Comparison of ENCODE assay signal across 15 cellular contexts in genomic region chr3:126548556-126549466, GRCh38. TPM values are rescaled to one million over a fixed set of nuclear protein-coding genes. Genes with fewer than 3 reads are reported as not detected.
A peak's percentile ranks its signal among the peaks of the same experiment; 100 is the strongest.
DNase-seq lines count a peak whose midpoint lies in the region; ATAC-seq, FAIRE-seq and TF ChIP-seq lines count a peak whose summit lies in the region.
"Had no signal": no experiment of that assay in that cellular context is flagged by ENCODE, and none has a peak within 500 bp of the region (broad histone marks: within the 10 kb centered on the region; RNA-seq: fewer than 3 reads in every experiment).

No MANE protein-coding gene starts in this region.

- intact Hi-C loops in heart left ventricle (cut with DNase I) (no loop called here), cardiac septum (cut with DNase I) (no loop called here), HepG2 (cut with micrococcal nuclease; ENCODE audit: unreplicated experiment) (no loop called here), aorta (cut with DNase I) (no loop called here), mammary epithelial cell (cut with micrococcal nuclease) (no loop called here)

- no peak for TF ChIP-seq POLR2A in heart left ventricle (IDR thresholded peaks at IDR 0.05)
- TF ChIP-seq POLR2A in HepG2 (IDR thresholded peaks at IDR 0.05; ENCODE audit: insufficient read depth in 1 of 2, low read depth in 2 of 2, low read length in 2 of 2), result no peak

- in situ Hi-C loops in HepG2 (cut with HindIII; ENCODE audit: extremely low pct_ligation_motif_present, low pct_unique_long_range_greater_than_20kb) (no loop called here), mammary epithelial cell (cut with MboI; ENCODE audit: low sequenced_read_pairs in 2 of 2) (no loop called here)

- no peak overlapping the region for H3K4me3 ChIP-seq in heart left ventricle
- no peak overlapping the region for H3K4me3 ChIP-seq in HepG2 (replicated peaks in 1 of 3; ENCODE audit: insufficient read depth in 1 of 3, low read depth in 2 of 3, low read length in 3 of 3)
- H3K4me3 ChIP-seq in aorta (ENCODE audit: low read length in 2 of 2), result no peak overlapping the region
- no peak overlapping the region for H3K4me3 ChIP-seq in mammary epithelial cell (replicated peaks in 1 of 3; ENCODE audit: insufficient read depth in 1 of 3, low read depth in 2 of 3, low read length in 3 of 3)
- H3K4me3 ChIP-seq: skin epidermis, vagina had no signal

- peak overlapping the region; percentile 68 for H2AFZ ChIP-seq in HepG2 (ENCODE audit: low read length)
- H2AFZ ChIP-seq in mammary epithelial cell (ENCODE audit: low read depth, low read length), result no peak overlapping the region

- H3K4me1 Mint-ChIP-seq in activated CD8-positive, alpha-beta memory T cell treated with anti-CD3 and anti-CD28 coated beads, Interleukin-2, amount 10 ng/mL, durations not matched to agents 7 days and 5 days, result no peaks in the 10 kb centered on the region
- H3K4me1 Mint-ChIP-seq in activated T-helper 17 cell treated with anti-CD3 and anti-CD28 coated beads, Interleukin-2, amount 50 U/mL, for 72 hours, result no peaks in the 10 kb centered on the region

- BruUV-seq in HepG2 (replicated peaks; lab: Mats Ljungman, UMichigan) (no TSS peak), mammary epithelial cell (replicated peaks; lab: Mats Ljungman, UMichigan) (no TSS peak)

- H3K4me1 ChIP-seq in heart left ventricle (peaks cover 0 to 3% (median 0%) of the 10 kb centered on the region in 12 donors), HepG2 (ENCODE audit: insufficient read depth, low read length) (peaks cover 8% of the 10 kb centered on the region; the same call in 1 of the 2 replicates), aorta (ENCODE audit: control insufficient read depth in 1 of 2, insufficient read depth in 2 of 2, low read length in 2 of 2) (no peaks in the 10 kb centered on the region), mammary epithelial cell (ENCODE audit: insufficient read depth, low read length) (no peaks in the 10 kb centered on the region)
- H3K4me1 ChIP-seq: vagina had no signal

- dilution Hi-C loops in mammary epithelial cell (cut with HindIII; ENCODE audit: low sequenced_read_pairs), result no loop called here

- TF ChIP-seq EP300 in HepG2 (IDR thresholded peaks at IDR 0.05; ENCODE audit: low read depth in 2 of 2, low read length in 2 of 2) (no peak), HepG2 (CRISPR knock-in tag; IDR thresholded peaks at IDR 0.05; ENCODE audit: borderline replicate concordance) (no peak)

- H4K20me1 ChIP-seq in HepG2 (ENCODE audit: insufficient read depth, low read length) (no peaks in the 10 kb centered on the region), mammary epithelial cell (ENCODE audit: insufficient read depth, low read length) (no peaks in the 10 kb centered on the region)

- no peak overlapping the region for H3K27ac ChIP-seq in heart left ventricle
- no peak overlapping the region for H3K27ac ChIP-seq in HepG2 (ENCODE audit: extremely low read length, insufficient read depth, low read length)
- no peak overlapping the region for H3K27ac ChIP-seq in aorta (ENCODE audit: low read depth in 1 of 2, low read length in 2 of 2)
- H3K27ac ChIP-seq in mammary epithelial cell (ENCODE audit: insufficient read depth, low read depth, low read length), result no peak overlapping the region
- H3K27ac ChIP-seq: brain microvascular endothelial cell, skin epidermis, vagina had no signal

- H3K4me2 ChIP-seq in HepG2 (ENCODE audit: low read depth, low read length) (no peak overlapping the region), mammary epithelial cell (ENCODE audit: insufficient read depth, low read depth, low read length) (no peak overlapping the region)

- no peaks in the 10 kb centered on the region for H3K79me2 ChIP-seq in HepG2 (ENCODE audit: insufficient read depth, low read length)
- no peaks in the 10 kb centered on the region for H3K79me2 ChIP-seq in mammary epithelial cell (ENCODE audit: insufficient read depth, low read length)

- no peaks in the 10 kb centered on the region for H3K36me3 ChIP-seq in heart left ventricle
- no peaks in the 10 kb centered on the region for H3K36me3 ChIP-seq in HepG2 (replicated peaks in 1 of 2; ENCODE audit: control insufficient read depth in 1 of 2, insufficient read depth in 2 of 2, low read length in 2 of 2)
- no peaks in the 10 kb centered on the region for H3K36me3 ChIP-seq in aorta (ENCODE audit: control insufficient read depth in 1 of 2, insufficient read depth in 2 of 2, low read length in 1 of 2)
- no peaks in the 10 kb centered on the region for H3K36me3 ChIP-seq in mammary epithelial cell (ENCODE audit: insufficient read depth, low read length)
- H3K36me3 ChIP-seq: brain microvascular endothelial cell, vagina had no signal

- no peaks in the 10 kb centered on the region for H3K9me3 Mint-ChIP-seq in activated CD8-positive, alpha-beta memory T cell treated with anti-CD3 and anti-CD28 coated beads, Interleukin-2, amount 10 ng/mL, durations not matched to agents 7 days and 5 days (ENCODE audit: low read depth)
- no peaks in the 10 kb centered on the region for H3K9me3 Mint-ChIP-seq in activated T-helper 17 cell treated with anti-CD3 and anti-CD28 coated beads, Interleukin-2, amount 50 U/mL, for 72 hours

- no peaks in the 10 kb centered on the region for H3K36me3 Mint-ChIP-seq in activated CD8-positive, alpha-beta memory T cell treated with anti-CD3 and anti-CD28 coated beads, Interleukin-2, amount 10 ng/mL, durations not matched to agents 7 days and 5 days
- no peaks in the 10 kb centered on the region for H3K36me3 Mint-ChIP-seq in activated T-helper 17 cell treated with anti-CD3 and anti-CD28 coated beads, Interleukin-2, amount 50 U/mL, for 72 hours (ENCODE audit: low read depth)

- TF ChIP-seq CTCF in heart left ventricle (IDR thresholded peaks at IDR 0.05) (no peak), HepG2 (CRISPR knock-in tag; IDR thresholded peaks at IDR 0.05) (peak; percentile 20; the same call in 1 of the 2 replicates), mammary epithelial cell (conservative IDR thresholded peaks at IDR 0.05 in 1 of 2, IDR thresholded peaks at IDR 0.05 in 1 of 2; ENCODE audit: extremely low read depth in 1 of 2, insufficient read depth in 1 of 2, low read depth in 1 of 2, low read length in 2 of 2) (no peak)

- H3K9me3 ChIP-seq in heart left ventricle, result no peaks in the 10 kb centered on the region
- no peaks in the 10 kb centered on the region for H3K9me3 ChIP-seq in HepG2 (ENCODE audit: low read length)
- no peaks in the 10 kb centered on the region for H3K9me3 ChIP-seq in aorta (ENCODE audit: control insufficient read depth, low read length)
- no peaks in the 10 kb centered on the region for H3K9me3 ChIP-seq in mammary epithelial cell (replicated peaks; ENCODE audit: insufficient read depth, low read length)
- H3K9me3 ChIP-seq: vagina had no signal

- CTCF ChIA-PET in activated CD8-positive, alpha-beta memory T cell treated with anti-CD3 and anti-CD28 coated beads, Interleukin-2, amount 10 ng/mL, durations not matched to agents 7 days and 5 days (lab: Charles Lee), result no interaction called here
- CTCF ChIA-PET in HepG2 (lab: Yijun Ruan, JAX; ENCODE audit: low intra/inter-chr PET ratio, low total read pairs), result no interaction called here
- CTCF ChIA-PET in mammary epithelial cell (lab: Charles Lee; ENCODE audit: low non-redundant PET), result interaction anchor here (0.6 kb wide), 1 partner anchor 1407 kb away, joined by 3 read pairs; no protein-coding TSS in a partner anchor

- no peak overlapping the region for H3K9ac ChIP-seq in HepG2 (ENCODE audit: insufficient read depth, low read depth, low read length)
- no peak overlapping the region for H3K9ac ChIP-seq in mammary epithelial cell (ENCODE audit: insufficient read depth, low read length)

- DNase-seq in heart left ventricle, result peak; percentile 5 to 40 (median 7)
- no peak for DNase-seq in cardiac septum (ENCODE audit: low spot score)
- DNase-seq in activated CD8-positive, alpha-beta memory T cell treated with anti-CD3 and anti-CD28 coated beads, Interleukin-2, amount 10 ng/mL, durations not matched to agents 7 days and 5 days, result peak; percentile 11
- no peak for DNase-seq in HepG2 (ENCODE audit: low spot score)
- DNase-seq in aorta, result peak; percentile 26 to 56
- no peak for DNase-seq in glomerular visceral epithelial cell (ENCODE audit: extremely low spot score)
- no peak for DNase-seq in mammary epithelial cell
- DNase-seq: brain microvascular endothelial cell, IMR-90, NCI-H2081 treated with DMSO at 0.1 percent for 48 hours had no signal

- no peak overlapping the region for H3K27ac Mint-ChIP-seq in activated CD8-positive, alpha-beta memory T cell treated with anti-CD3 and anti-CD28 coated beads, Interleukin-2, amount 10 ng/mL, durations not matched to agents 7 days and 5 days
- H3K27ac Mint-ChIP-seq in activated T-helper 17 cell treated with anti-CD3 and anti-CD28 coated beads, Interleukin-2, amount 50 U/mL, for 72 hours, result no peak overlapping the region

- WGBS in heart left ventricle, 4 donors, result 58 to 67% (median 62%) methylated on average over 9 of the region's 9 CpGs
- WGBS in HepG2 (ENCODE audit: low lambda C conversion rate), result 26% methylated on average over 6 of the region's 9 CpGs
- 48 to 51% methylated on average over 9 of the region's 9 CpGs for WGBS in aorta, 2 donors
- WGBS in mammary epithelial cell (ENCODE audit: low coverage, missing lambda C conversion rate), result 59% methylated on average over 9 of the region's 9 CpGs

- POLR2A ChIA-PET in HepG2 (lab: Yijun Ruan, JAX), result interaction anchor here (0.8 kb wide), 1 partner anchor 20 kb away, joined by 4 read pairs; no protein-coding TSS in a partner anchor

- no peak overlapping the region for H3K4me3 Mint-ChIP-seq in activated CD8-positive, alpha-beta memory T cell treated with anti-CD3 and anti-CD28 coated beads, Interleukin-2, amount 10 ng/mL, durations not matched to agents 7 days and 5 days
- no peak overlapping the region for H3K4me3 Mint-ChIP-seq in activated T-helper 17 cell treated with anti-CD3 and anti-CD28 coated beads, Interleukin-2, amount 50 U/mL, for 72 hours
- H3K4me3 Mint-ChIP-seq: CD14-positive monocyte had no signal

- ATAC-seq in heart left ventricle (no peak), HepG2 (peak; percentile 8; the same call in 1 of the 3 replicates), aorta (ENCODE audit: low FRiP score) (no peak)
- no peak for ATAC-seq in activated CD8-positive, alpha-beta memory T cell treated with anti-CD3 and anti-CD28 coated beads, Interleukin-2, amount 10 ng/mL, durations not matched to agents 7 days and 5 days
- ATAC-seq in activated T-helper 17 cell treated with anti-CD3 and anti-CD28 coated beads, Interleukin-2, amount 50 U/mL, for 72 hours (replicated peaks), result no peak

- no peak for FAIRE-seq in HepG2 (lab: Jason Lieb, UNC)

- peaks cover 14% of the 10 kb centered on the region for H3K27me3 Mint-ChIP-seq in activated CD8-positive, alpha-beta memory T cell treated with anti-CD3 and anti-CD28 coated beads, Interleukin-2, amount 10 ng/mL, durations not matched to agents 7 days and 5 days
- peaks cover 11% of the 10 kb centered on the region for H3K27me3 Mint-ChIP-seq in activated T-helper 17 cell treated with anti-CD3 and anti-CD28 coated beads, Interleukin-2, amount 50 U/mL, for 72 hours

- H3K27me3 ChIP-seq in heart left ventricle (peaks cover 0 to 4% (median 0%) of the 10 kb centered on the region in 9 donors), HepG2 (ENCODE audit: control insufficient read depth in 1 of 2, insufficient read depth in 2 of 2, low read length in 2 of 2) (peaks cover 5 to 27% of the 10 kb centered on the region in 2 experiments; a peak in 2 of 5 replicates), aorta (ENCODE audit: control insufficient read depth in 1 of 2, insufficient read depth in 2 of 2, low read length in 1 of 2) (no peaks in the 10 kb centered on the region), mammary epithelial cell (ENCODE audit: insufficient read depth, low read length) (peaks cover 5% of the 10 kb centered on the region)
- H3K27me3 ChIP-seq: vagina had no signal

- no peak for TF ChIP-seq RAD21 in HepG2 (CRISPR knock-in tag; IDR thresholded peaks at IDR 0.05)

RNA-seq across cellular contexts. Expression of gene C3orf22, which starts 9.9 kb away (rescaled TPM):
- total RNA-seq in heart left ventricle, result not detected
- polyA plus RNA-seq in heart left ventricle, result not detected
- not detected for total RNA-seq in cardiac septum
- total RNA-seq in activated CD8-positive, alpha-beta memory T cell treated with anti-CD3 and anti-CD28 coated beads, Interleukin-2, amount 10 ng/mL, durations not matched to agents 7 days and 5 days, result not detected
- total RNA-seq in HepG2 (2016; rRNA removed; fragmentation: Illumina TruSeq; extraction: Trizol), result not detected in 2 replicates
- total RNA-seq in HepG2 (2016; cell fraction: cytosol; rRNA removed; fragmentation: Illumina TruSeq; extraction: Trizol; ENCODE audit: low read depth), result not detected in 2 replicates
- total RNA-seq in HepG2 (2016; cell fraction: insoluble cytoplasmic fraction; rRNA removed; fragmentation: Illumina TruSeq; extraction: Trizol), result not detected in 2 replicates
- not detected in 2 replicates for total RNA-seq in HepG2 (2016; cell fraction: membrane; rRNA removed; fragmentation: Illumina TruSeq; extraction: Trizol)
- not detected in 2 replicates for total RNA-seq in HepG2 (2016; cell fraction: nucleus; rRNA removed; fragmentation: Illumina TruSeq; extraction: Trizol)
- not detected in 2 replicates for polyA plus RNA-seq in HepG2 (2011; rRNA removed)
- not detected in 2 replicates for polyA plus RNA-seq in HepG2 (2011; cell fraction: cytosol; rRNA removed)
- polyA plus RNA-seq in HepG2 (2011; cell fraction: nucleus; rRNA removed), result not detected in 2 replicates
- polyA plus RNA-seq in HepG2 (2012), result 0.15 and 0.17 TPM in 2 replicates
- not detected in 2 replicates for polyA plus RNA-seq in HepG2 (2016; cell fraction: cytosol; fragmentation: Illumina TruSeq; extraction: Trizol; ENCODE audit: low read depth)
- polyA plus RNA-seq in HepG2 (2016; cell fraction: insoluble cytoplasmic fraction; fragmentation: Illumina TruSeq; extraction: Trizol; ENCODE audit: low read depth), result not detected in 2 replicates
- polyA plus RNA-seq in HepG2 (2016; cell fraction: membrane; fragmentation: Illumina TruSeq; extraction: Trizol; ENCODE audit: low read depth), result not detected in 2 replicates
- polyA plus RNA-seq in HepG2 (2016; cell fraction: nucleus; fragmentation: Illumina TruSeq; extraction: Trizol; ENCODE audit: insufficient read depth, low read depth), result not detected in 2 replicates
- polyA minus RNA-seq in HepG2 (2011; rRNA and poly(A)+ RNA removed; ENCODE audit: low replicate concordance), result not detected in 2 replicates
- polyA minus RNA-seq in HepG2 (2011; cell fraction: cytosol; rRNA and poly(A)+ RNA removed), result not detected in 2 replicates
- not detected in 2 replicates for polyA minus RNA-seq in HepG2 (2011; cell fraction: nucleus; rRNA and poly(A)+ RNA removed)
- not detected for total RNA-seq in aorta
- not detected for polyA plus RNA-seq in aorta
- not detected for total RNA-seq in activated T-helper 17 cell treated with anti-CD3 and anti-CD28 coated beads, Interleukin-2, amount 50 U/mL, for 72 hours
- total RNA-seq in mammary epithelial cell, result not detected
- not detected for polyA plus RNA-seq in mammary epithelial cell
- polyA minus RNA-seq in mammary epithelial cell, result not detected
- total RNA-seq: IMR-90, vagina had no signal
- polyA plus RNA-seq: CD14-positive monocyte, esophagus, IMR-90 had no signal

RNA-seq across cellular contexts. Expression of gene CHST13, which starts 24.9 kb away (rescaled TPM):
- total RNA-seq in heart left ventricle (1 to 10 TPM in 1 of 9 donors, under 1 TPM in 7, not detected in 1; 0.30 to 2.3 (median 0.48) TPM), cardiac septum (0.16 TPM), HepG2 (2016; rRNA removed; fragmentation: Illumina TruSeq; extraction: Trizol) (16.1 and 43.1 TPM in 2 replicates), aorta (under 1 TPM; 0.33 to 0.55 TPM), mammary epithelial cell (not detected)
- polyA plus RNA-seq in heart left ventricle (under 1 TPM; 0.07 to 0.15 TPM), HepG2 (2011; rRNA removed) (32.0 and 50.7 TPM in 2 replicates), aorta (not detected), mammary epithelial cell (not detected)
- total RNA-seq in activated CD8-positive, alpha-beta memory T cell treated with anti-CD3 and anti-CD28 coated beads, Interleukin-2, amount 10 ng/mL, durations not matched to agents 7 days and 5 days, result not detected
- 8.0 and 11.1 TPM in 2 replicates for total RNA-seq in HepG2 (2016; cell fraction: cytosol; rRNA removed; fragmentation: Illumina TruSeq; extraction: Trizol; ENCODE audit: low read depth)
- total RNA-seq in HepG2 (2016; cell fraction: insoluble cytoplasmic fraction; rRNA removed; fragmentation: Illumina TruSeq; extraction: Trizol), result 15.2 and 40.9 TPM in 2 replicates
- 18.0 and 22.7 TPM in 2 replicates for total RNA-seq in HepG2 (2016; cell fraction: membrane; rRNA removed; fragmentation: Illumina TruSeq; extraction: Trizol)
- total RNA-seq in HepG2 (2016; cell fraction: nucleus; rRNA removed; fragmentation: Illumina TruSeq; extraction: Trizol), result 29.6 and 33.9 TPM in 2 replicates
- polyA plus RNA-seq in HepG2 (2011; cell fraction: cytosol; rRNA removed), result 31.3 and 65.1 TPM in 2 replicates
- polyA plus RNA-seq in HepG2 (2011; cell fraction: nucleus; rRNA removed), result 65.1 and 66.5 TPM in 2 replicates
- 30.3 and 44.6 TPM in 2 replicates for polyA plus RNA-seq in HepG2 (2012)
- 10.6 and 12.9 TPM in 2 replicates for polyA plus RNA-seq in HepG2 (2016; cell fraction: cytosol; fragmentation: Illumina TruSeq; extraction: Trizol; ENCODE audit: low read depth)
- 21.1 and 21.2 TPM in 2 replicates for polyA plus RNA-seq in HepG2 (2016; cell fraction: insoluble cytoplasmic fraction; fragmentation: Illumina TruSeq; extraction: Trizol; ENCODE audit: low read depth)
- 18.9 and 20.1 TPM in 2 replicates for polyA plus RNA-seq in HepG2 (2016; cell fraction: membrane; fragmentation: Illumina TruSeq; extraction: Trizol; ENCODE audit: low read depth)
- polyA plus RNA-seq in HepG2 (2016; cell fraction: nucleus; fragmentation: Illumina TruSeq; extraction: Trizol; ENCODE audit: insufficient read depth, low read depth), result 72.0 and 85.3 TPM in 2 replicates
- polyA minus RNA-seq in HepG2 (2011; rRNA and poly(A)+ RNA removed; ENCODE audit: low replicate concordance), result 47.2 TPM in 1 of 2 replicates, not detected in the other
- polyA minus RNA-seq in HepG2 (2011; cell fraction: cytosol; rRNA and poly(A)+ RNA removed), result 30.8 and 35.4 TPM in 2 replicates
- polyA minus RNA-seq in HepG2 (2011; cell fraction: nucleus; rRNA and poly(A)+ RNA removed), result 5.7 and 6.3 TPM in 2 replicates
- total RNA-seq in activated T-helper 17 cell treated with anti-CD3 and anti-CD28 coated beads, Interleukin-2, amount 50 U/mL, for 72 hours, result not detected
- polyA minus RNA-seq in mammary epithelial cell, result not detected
- total RNA-seq: IMR-90 had no signal
- polyA plus RNA-seq: IMR-90 had no signal

RNA-seq across cellular contexts. Expression of gene UROC1, which starts 31.2 kb away (rescaled TPM):
- total RNA-seq in heart left ventricle, result not detected
- polyA plus RNA-seq in heart left ventricle, result not detected
- total RNA-seq in cardiac septum, result not detected
- total RNA-seq in activated CD8-positive, alpha-beta memory T cell treated with anti-CD3 and anti-CD28 coated beads, Interleukin-2, amount 10 ng/mL, durations not matched to agents 7 days and 5 days, result not detected
- total RNA-seq in HepG2 (2016; rRNA removed; fragmentation: Illumina TruSeq; extraction: Trizol), result 0.71 and 0.74 TPM in 2 replicates
- 0.09 TPM in 1 of 2 replicates, not detected in the other for total RNA-seq in HepG2 (2016; cell fraction: cytosol; rRNA removed; fragmentation: Illumina TruSeq; extraction: Trizol; ENCODE audit: low read depth)
- 0.39 and 0.97 TPM in 2 replicates for total RNA-seq in HepG2 (2016; cell fraction: insoluble cytoplasmic fraction; rRNA removed; fragmentation: Illumina TruSeq; extraction: Trizol)
- 0.24 and 0.25 TPM in 2 replicates for total RNA-seq in HepG2 (2016; cell fraction: membrane; rRNA removed; fragmentation: Illumina TruSeq; extraction: Trizol)
- 0.69 and 0.87 TPM in 2 replicates for total RNA-seq in HepG2 (2016; cell fraction: nucleus; rRNA removed; fragmentation: Illumina TruSeq; extraction: Trizol)
- polyA plus RNA-seq in HepG2 (2011; rRNA removed), result 1.3 and 2.0 TPM in 2 replicates
- 0.65 and 0.95 TPM in 2 replicates for polyA plus RNA-seq in HepG2 (2011; cell fraction: cytosol; rRNA removed)
- 6.6 and 8.2 TPM in 2 replicates for polyA plus RNA-seq in HepG2 (2011; cell fraction: nucleus; rRNA removed)
- 1.1 and 2.5 TPM in 2 replicates for polyA plus RNA-seq in HepG2 (2012)
- 0.12 and 0.17 TPM in 2 replicates for polyA plus RNA-seq in HepG2 (2016; cell fraction: cytosol; fragmentation: Illumina TruSeq; extraction: Trizol; ENCODE audit: low read depth)
- 0.78 and 0.88 TPM in 2 replicates for polyA plus RNA-seq in HepG2 (2016; cell fraction: insoluble cytoplasmic fraction; fragmentation: Illumina TruSeq; extraction: Trizol; ENCODE audit: low read depth)
- 0.21 and 0.22 TPM in 2 replicates for polyA plus RNA-seq in HepG2 (2016; cell fraction: membrane; fragmentation: Illumina TruSeq; extraction: Trizol; ENCODE audit: low read depth)
- 2.7 and 2.8 TPM in 2 replicates for polyA plus RNA-seq in HepG2 (2016; cell fraction: nucleus; fragmentation: Illumina TruSeq; extraction: Trizol; ENCODE audit: insufficient read depth, low read depth)
- polyA minus RNA-seq in HepG2 (2011; rRNA and poly(A)+ RNA removed; ENCODE audit: low replicate concordance), result 2.2 TPM in 1 of 2 replicates, not detected in the other
- polyA minus RNA-seq in HepG2 (2011; cell fraction: cytosol; rRNA and poly(A)+ RNA removed), result 0.53 and 0.59 TPM in 2 replicates
- 0.75 and 1.2 TPM in 2 replicates for polyA minus RNA-seq in HepG2 (2011; cell fraction: nucleus; rRNA and poly(A)+ RNA removed)
- total RNA-seq in aorta, result not detected
- not detected for polyA plus RNA-seq in aorta
- not detected for total RNA-seq in activated T-helper 17 cell treated with anti-CD3 and anti-CD28 coated beads, Interleukin-2, amount 50 U/mL, for 72 hours
- not detected for total RNA-seq in mammary epithelial cell
- not detected for polyA plus RNA-seq in mammary epithelial cell
- not detected for polyA minus RNA-seq in mammary epithelial cell
- total RNA-seq: IMR-90, vagina had no signal
- polyA plus RNA-seq: CD14-positive monocyte, esophagus, IMR-90 had no signal

Comparison
In these comparisons a context has a peak if more than half of its experiments do, and no peak if none do; other contexts are left out.
1. DNase-seq: peak in heart left ventricle (5 of 5), activated CD8-positive, alpha-beta memory T cell treated with anti-CD3 and anti-CD28 coated beads, Interleukin-2, amount 10 ng/mL, durations not matched to agents 7 days and 5 days (single experiment) and aorta (2 of 2); none in cardiac septum (single experiment), HepG2 (single experiment), glomerular visceral epithelial cell (single experiment) and mammary epithelial cell (single experiment).